Comparison of ENCODE assay signal across 18 cellular contexts in genomic region chr6:35654883-35655282, GRCh38. TPM values are rescaled to one million over a fixed set of nuclear protein-coding genes. Genes with fewer than 3 reads are reported as not detected.
DNase-seq lines count a peak whose midpoint lies in the region; ATAC-seq, FAIRE-seq and TF ChIP-seq lines count a peak whose summit lies in the region.
"Had no signal": no experiment of that assay in that cellular context is flagged by ENCODE, and none has a peak within 500 bp of the region (broad histone marks: within the 10 kb centered on the region; RNA-seq: fewer than 3 reads in every experiment).

No MANE protein-coding gene starts in this region.

- no peak overlapping the region for H2BK20ac ChIP-seq in H1 (ENCODE audit: low read length)

- H3K4me3 Mint-ChIP-seq in CD4-positive, alpha-beta T cell = no peak overlapping the region
- no peak overlapping the region for H3K4me3 Mint-ChIP-seq in MCF 10A (ENCODE audit: unreplicated experiment)
- H3K4me3 Mint-ChIP-seq: B cell had no signal

- no peak overlapping the region for H2BK120ac ChIP-seq in H1 (replicated peaks; ENCODE audit: low read depth, low read length)

- H3K23ac ChIP-seq in H1 (ENCODE audit: insufficient read length) = no peak overlapping the region

- no peaks in the 10 kb centered on the region for H3K23me2 ChIP-seq in H1 (ENCODE audit: low read depth, low read length)

- ATAC-seq in CD4-positive, alpha-beta T cell (ENCODE audit: poor library complexity) = no peak
- no peak for ATAC-seq in GM18511 (IDR thresholded peaks at IDR 0.05; ENCODE audit: unreplicated experiment)
- ATAC-seq: HCT116 had no signal

- H3K27me3 Mint-ChIP-seq in CD4-positive, alpha-beta T cell = no peaks in the 10 kb centered on the region
- H3K27me3 Mint-ChIP-seq in MCF 10A (ENCODE audit: insufficient read depth, unreplicated experiment) = no peaks in the 10 kb centered on the region
- H3K27me3 Mint-ChIP-seq: B cell; CD4-positive, alpha-beta memory T cell had no signal

- no peaks in the 10 kb centered on the region for H3K36me3 ChIP-seq in H1 (ENCODE audit: control insufficient read depth in 2 of 4, insufficient read depth in 4 of 4, low read length in 3 of 4)
- peaks cover 0 to 2% of the 10 kb centered on the region in 2 donors for H3K36me3 ChIP-seq in small intestine (ENCODE audit: control insufficient read depth in 2 of 2, insufficient read depth in 2 of 2, low read length in 2 of 2)
- no peaks in the 10 kb centered on the region for H3K36me3 ChIP-seq in ovary

- no peak overlapping the region for H3K27ac ChIP-seq in CD4-positive, alpha-beta T cell (ENCODE audit: low read depth, low read length)
- peak overlapping the region; percentile 46 for H3K27ac ChIP-seq in RWPE1
- no peak overlapping the region for H3K27ac ChIP-seq in H1 (ENCODE audit: low read depth, low read length)
- H3K27ac ChIP-seq in small intestine (ENCODE audit: low read depth in 1 of 2, low read length in 1 of 2) = no peak overlapping the region
- no peak overlapping the region for H3K27ac ChIP-seq in ovary

- H2AFZ ChIP-seq in H1 (ENCODE audit: low read length) = no peak overlapping the region

- TF ChIP-seq POLR2A in H1 (IDR thresholded peaks at IDR 0.05; ENCODE audit: control extremely low read depth in 1 of 2, low read depth in 2 of 2, low read length in 2 of 2) (no peak), ovary (IDR thresholded peaks at IDR 0.05) (no peak)

- H3K4ac ChIP-seq in H1 (replicated peaks; ENCODE audit: insufficient read length, low read depth, low read length) = no peak overlapping the region

- peaks cover 53% of the 10 kb centered on the region for H3K4me1 Mint-ChIP-seq in CD4-positive, alpha-beta T cell (ENCODE audit: low read depth)
- peaks cover 16% of the 10 kb centered on the region for H3K4me1 Mint-ChIP-seq in MCF 10A (ENCODE audit: insufficient read depth, unreplicated experiment)
- H3K4me1 Mint-ChIP-seq: B cell had no signal

- no peak overlapping the region for H3K4me3 ChIP-seq in H1 (ENCODE audit: extremely low read depth in 1 of 4, insufficient read depth in 2 of 4, low read depth in 3 of 4, low read length in 4 of 4)
- H3K4me3 ChIP-seq in small intestine (ENCODE audit: low read depth in 1 of 2, low read length in 2 of 2) = no peak overlapping the region
- H3K4me3 ChIP-seq in ovary = no peak overlapping the region

- intact Hi-C loops in CD4-positive, alpha-beta T cell (cut with DNase I, micrococcal nuclease) = no loop called here
- intact Hi-C loops in MCF 10A (cut with micrococcal nuclease) (no loop called here), ovary (cut with DNase I) (no loop called here)

- H3K4me1 ChIP-seq in H1 (replicated peaks in 1 of 4; ENCODE audit: control insufficient read depth in 3 of 4, insufficient read depth in 4 of 4, low read length in 3 of 4) (no peaks in the 10 kb centered on the region), small intestine (ENCODE audit: control insufficient read depth in 2 of 2, insufficient read depth in 1 of 2, low read depth in 1 of 2, low read length in 1 of 2) (no peaks in the 10 kb centered on the region), ovary (ENCODE audit: insufficient read depth) (no peaks in the 10 kb centered on the region)

- TF ChIP-seq EP300 in H1 (IDR thresholded peaks at IDR 0.05; ENCODE audit: borderline replicate concordance in 1 of 2, low read depth in 2 of 2, low read length in 2 of 2) (no peak), ovary (IDR thresholded peaks at IDR 0.05) (no peak)

- H4K91ac ChIP-seq in H1 (replicated peaks; ENCODE audit: insufficient read length, low read length) = no peak overlapping the region

- H3K9ac ChIP-seq in H1 (replicated peaks in 1 of 4; ENCODE audit: extremely low read depth in 1 of 4, low read depth in 3 of 4, low read length in 3 of 4) = no peak overlapping the region

- peaks cover 0 to 40% of the 10 kb centered on the region in 2 experiments; a peak in 3 of 4 replicates for H3K79me2 ChIP-seq in H1 (ENCODE audit: control insufficient read depth in 1 of 2, insufficient read depth in 2 of 2, low read length in 2 of 2)

- H3K14ac ChIP-seq in H1 (ENCODE audit: insufficient read length) = no peak overlapping the region

- H3K9me3 ChIP-seq in CD4-positive, alpha-beta T cell (ENCODE audit: control insufficient read depth, low read length) = no peaks in the 10 kb centered on the region
- H3K9me3 ChIP-seq in H1 (ENCODE audit: insufficient read depth in 2 of 2, low read depth in 1 of 2, low read length in 1 of 2) = no peaks in the 10 kb centered on the region
- no peaks in the 10 kb centered on the region for H3K9me3 ChIP-seq in small intestine (ENCODE audit: control insufficient read depth, low read depth)
- H3K9me3 ChIP-seq in ovary = no peaks in the 10 kb centered on the region

- H2BK5ac ChIP-seq in H1 (ENCODE audit: low read depth, low read length) = no peak overlapping the region

- peaks cover 3% of the 10 kb centered on the region; the same call in 1 of the 2 replicates for H3K79me1 ChIP-seq in H1 (ENCODE audit: low read depth, low read length)

- 91% methylated on average over 3 of the region's 3 CpGs; no CpG with 5 or more reads in 1 of the 2 experiments for WGBS in H1 (ENCODE audit: extremely low coverage in 1 of 2, insufficient coverage in 1 of 2, insufficient read length in 1 of 2, insufficient replicate concordance in 2 of 2, low coverage in 1 of 2, low lambda C conversion rate in 2 of 2, missing lambda C conversion rate in 1 of 2), 2 experiments
- WGBS in small intestine, 3 donors = 89 to 95% (median 93%) methylated on average over 3 of the region's 3 CpGs
- WGBS in ovary, 3 donors = 89 to 92% (median 89%) methylated on average over 3 of the region's 3 CpGs

- no peak overlapping the region for H4K5ac ChIP-seq in H1 (ENCODE audit: insufficient read length, low read depth, low read length)

- no peak for FAIRE-seq in H1 (lab: Jason Lieb, UNC)
- FAIRE-seq in small intestine (lab: Jason Lieb, UNC) = no peak
- FAIRE-seq: GM12891, HTR-8/SVneo had no signal

- H3K9me3 Mint-ChIP-seq in CD4-positive, alpha-beta T cell = no peaks in the 10 kb centered on the region
- H3K9me3 Mint-ChIP-seq in MCF 10A (ENCODE audit: unreplicated experiment) = no peaks in the 10 kb centered on the region

- peak overlapping the region; percentile 77 for H3K27ac Mint-ChIP-seq in CD4-positive, alpha-beta T cell
- H3K27ac Mint-ChIP-seq in MCF 10A (ENCODE audit: low read depth, unreplicated experiment) = no peak overlapping the region
- H3K27ac Mint-ChIP-seq: B cell had no signal

- no peak for DNase-seq in CD4-positive, alpha-beta T cell
- DNase-seq in RWPE1 (ENCODE audit: low spot score) (no peak), H1 (ENCODE audit: low read depth in 1 of 2, low spot score in 2 of 2) (no peak), small intestine (peak; percentile 23), MCF 10A (ENCODE audit: unreplicated experiment) (no peak), ovary (no peak)
- DNase-seq: C1 segment of cervical spinal cord; CD4-positive, alpha-beta memory T cell; COR-L47; DMS153; DMS79 treated with DMSO at 0.1 percent for 48 hours; EL; Kasumi-1 had no signal

- POLR2A ChIA-PET in CD4-positive, alpha-beta T cell (lab: Charles Lee) = interaction anchor here (1.7 kb wide), 1 partner anchor 73 kb away, joined by 5 read pairs; no protein-coding TSS in a partner anchor
- POLR2A ChIA-PET in RWPE1 (lab: Yijun Ruan, JAX; ENCODE audit: low non-redundant PET) (no interaction called here), H1 (lab: Charles Lee; ENCODE audit: partially characterized antibody) (no interaction called here), MCF 10A (lab: Yijun Ruan, JAX) (interaction anchor here (0.7 to 4.4 kb wide), 13 partner anchors 8 to 81 kb away, joined by 3 to 24 read pairs (median 3); no protein-coding TSS in a partner anchor)

- no peak overlapping the region for H2BK15ac ChIP-seq in H1 (ENCODE audit: low read length)

- CTCF ChIA-PET in CD4-positive, alpha-beta T cell (lab: Charles Lee) = interaction anchor here (1.1 to 1.5 kb wide), 2 partner anchors 30 to 82 kb away, joined by 4 to 5 read pairs; no protein-coding TSS in a partner anchor
- CTCF ChIA-PET in RWPE1 (lab: Yijun Ruan, JAX) (no interaction called here), H1 (lab: Charles Lee; ENCODE audit: partially characterized antibody) (interaction anchor here (0.8 to 1.4 kb wide), 3 partner anchors 10 to 64 kb away, joined by 3 to 4 read pairs (median 4); no protein-coding TSS in a partner anchor), MCF 10A (lab: Yijun Ruan, JAX) (interaction anchor here (1.8 to 2.9 kb wide), 2 partner anchors 8 to 82 kb away, joined by 7 read pairs; partner anchors contain the start of gene ARMC12)

- no peak overlapping the region for H3K4me2 ChIP-seq in H1 (ENCODE audit: insufficient read depth in 1 of 2, low read depth in 2 of 2, low read length in 2 of 2)

- no TSS peak for BruUV-seq in MCF 10A (replicated peaks; lab: Mats Ljungman, UMichigan)

- peak overlapping the region; percentile 29; the same call in 1 of the 2 replicates for H4K8ac ChIP-seq in H1 (ENCODE audit: extremely low read depth, insufficient read depth, low read length)

- H3K56ac ChIP-seq in H1 (replicated peaks; ENCODE audit: insufficient read length, low read depth, low read length) = no peak overlapping the region

- H3K18ac ChIP-seq in H1 (ENCODE audit: extremely low read depth, low read length) = no peak overlapping the region

- TF ChIP-seq RAD21 in H1 (IDR thresholded peaks at IDR 0.05 in 1 of 2, conservative IDR thresholded peaks at IDR 0.05 in 1 of 2; ENCODE audit: low read depth in 2 of 2, low read length in 2 of 2) = no peak

- peaks cover 50% of the 10 kb centered on the region for H3K36me3 Mint-ChIP-seq in CD4-positive, alpha-beta T cell (ENCODE audit: low read depth)
- peaks cover 92% of the 10 kb centered on the region for H3K36me3 Mint-ChIP-seq in MCF 10A (ENCODE audit: insufficient read depth, unreplicated experiment)

- H2AK5ac ChIP-seq in H1 (ENCODE audit: low read depth, low read length) = no peak overlapping the region

- H2BK12ac ChIP-seq in H1 (ENCODE audit: low read depth, low read length) = no peak overlapping the region

- H3K27me3 ChIP-seq in CD4-positive, alpha-beta T cell (ENCODE audit: control insufficient read depth, insufficient read depth, low read length) = no peaks in the 10 kb centered on the region
- no peaks in the 10 kb centered on the region for H3K27me3 ChIP-seq in H1 (replicated peaks in 1 of 4; ENCODE audit: control insufficient read depth in 3 of 4, extremely low read depth in 1 of 4, insufficient read depth in 3 of 4, low read length in 3 of 4)
- no peaks in the 10 kb centered on the region for H3K27me3 ChIP-seq in small intestine (ENCODE audit: control insufficient read depth in 2 of 2, insufficient read depth in 2 of 2, low read length in 2 of 2)
- H3K27me3 ChIP-seq in ovary = no peaks in the 10 kb centered on the region

- no peaks in the 10 kb centered on the region for H4K20me1 ChIP-seq in H1 (replicated peaks in 1 of 2; ENCODE audit: control insufficient read depth in 1 of 2, insufficient read depth in 2 of 2, low read length in 2 of 2)

- no peak for TF ChIP-seq CTCF in CD4-positive, alpha-beta T cell (IDR thresholded peaks at IDR 0.05)
- TF ChIP-seq CTCF in RWPE1 (conservative IDR thresholded peaks at IDR 0.05; ENCODE audit: low read depth) = no peak
- no peak for TF ChIP-seq CTCF in H1 (IDR thresholded peaks at IDR 0.05; ENCODE audit: control extremely low read depth in 1 of 3, insufficient read depth in 1 of 3, low read depth in 1 of 3, low read length in 3 of 3)
- TF ChIP-seq CTCF in MCF 10A (IDR thresholded peaks at IDR 0.05; ENCODE audit: unreplicated experiment) = no peak
- no peak for TF ChIP-seq CTCF in ovary (IDR thresholded peaks at IDR 0.05)

RNA-seq across cellular contexts. Expression of gene FKBP5, which starts 33.8 kb away (rescaled TPM):
- total RNA-seq in CD4-positive, alpha-beta T cell = 10 to 100 TPM; 72.6 to 75.9 TPM
- 40.4 and 41.0 TPM in 2 replicates for total RNA-seq in H1 (2021; fragmentation: NEBNext Ultra II Directional; extraction: Animal tissue kit (Norgen Biotek cat#: 25700))
- polyA plus RNA-seq in H1 (2011; rRNA removed) = 9.3 and 14.3 TPM in 2 replicates
- 16.1 TPM for polyA plus RNA-seq in H1 (2011; cell fraction: cytosol; rRNA removed)
- 6.4 TPM for polyA plus RNA-seq in H1 (2011; cell fraction: nucleus; rRNA removed)
- polyA plus RNA-seq in H1 (2012, experiment 1 of 2) = 31.8 to 41.6 TPM (median 34.6 TPM) in 4 replicates
- 4.5 TPM for polyA plus RNA-seq in H1 (2012, experiment 2 of 2)
- polyA plus RNA-seq in H1 (2013, experiment 1 of 2) = 30.0 TPM
- polyA plus RNA-seq in H1 (2013, experiment 2 of 2) = 31.7 TPM
- polyA minus RNA-seq in H1 (2011; rRNA and poly(A)+ RNA removed) = 14.7 and 18.2 TPM in 2 replicates
- 10.3 TPM for polyA minus RNA-seq in H1 (2011; cell fraction: cytosol; rRNA and poly(A)+ RNA removed)
- polyA minus RNA-seq in H1 (2011; cell fraction: nucleus; rRNA and poly(A)+ RNA removed) = 10.6 TPM
- polyA plus RNA-seq in small intestine = 100 to 1,000 TPM in 2 of 3 donors, 10 to 100 TPM in 1; 62.7 to 150 (median 115) TPM
- 304 and 387 TPM in 2 replicates for total RNA-seq in MCF 10A (2022)
- total RNA-seq in ovary = 100 to 1,000 TPM in 5 of 7 donors, 10 to 100 TPM in 2; 36.2 to 231 (median 142) TPM
- polyA plus RNA-seq in ovary = 100 to 1,000 TPM in 1 of 2 donors, 10 to 100 TPM in 1; 69.2 to 166 TPM

Comparison
In these comparisons a context has a peak if more than half of its experiments do, and no peak if none do; other contexts are left out.
1. POLR2A ChIA-PET loops: an anchor here in CD4-positive, alpha-beta T cell (1.7 kb wide) and MCF 10A (0.7 to 4.4 kb wide); none called in RWPE1 and H1.